23 cellular contexts compared by ENCODE assay signal in the genomic region with DNA sequence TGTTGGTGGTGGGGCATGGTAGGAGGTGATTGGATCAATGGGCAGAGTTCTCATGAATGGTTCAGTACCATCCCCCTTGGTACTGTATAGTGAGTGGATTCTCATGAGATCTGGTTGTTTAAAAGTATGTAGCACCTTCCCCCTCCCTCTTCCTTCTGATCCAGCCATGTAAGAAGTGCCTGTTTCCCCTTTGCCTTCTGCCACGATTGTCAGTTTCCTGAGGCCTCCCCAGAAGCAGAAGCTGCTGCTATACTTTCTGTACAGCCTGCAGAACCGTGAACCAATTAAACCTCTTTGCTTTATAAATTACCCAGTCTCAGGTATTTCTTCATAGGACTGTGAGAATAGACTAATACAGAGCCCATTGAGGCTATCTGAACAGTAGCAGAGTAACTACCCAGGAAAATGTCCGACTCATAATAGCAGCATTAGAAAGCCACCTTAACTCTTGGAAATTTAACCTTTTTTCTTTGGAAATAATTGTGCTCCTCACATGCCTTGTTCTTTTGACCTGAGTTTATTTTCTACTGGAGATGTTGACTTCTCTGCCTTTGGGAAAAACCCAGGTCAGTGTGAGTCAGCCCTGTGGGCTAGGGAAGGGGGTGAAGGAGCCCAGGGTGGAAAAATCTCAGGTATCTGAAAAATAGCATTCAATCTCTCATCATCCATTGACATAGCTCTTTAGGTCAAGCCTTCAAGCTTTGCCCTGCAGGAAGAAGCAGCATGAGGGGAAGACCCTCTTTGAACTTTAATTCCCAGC. TPM values are rescaled to one million over a fixed set of nuclear protein-coding genes. Genes with fewer than 3 reads are reported as not detected.
DNase-seq lines count a peak whose midpoint lies in the region; ATAC-seq, FAIRE-seq and TF ChIP-seq lines count a peak whose summit lies in the region.
"Had no signal": no experiment of that assay in that cellular context is flagged by ENCODE, and none has a peak within 500 bp of the region (broad histone marks: within the 10 kb centered on the region; RNA-seq: fewer than 3 reads in every experiment).

No MANE protein-coding gene starts in this region.

- H3F3A ChIP-seq in PC-3 (ENCODE audit: low read length, unreplicated experiment): no peaks in the 10 kb centered on the region

- H3K9ac ChIP-seq in PC-3 (ENCODE audit: low read length): no peak overlapping the region

- no peaks in the 10 kb centered on the region for H3K9me2 ChIP-seq in PC-3 (replicated peaks; ENCODE audit: low read length)

- peaks cover 12% of the 10 kb centered on the region for H3K4me1 ChIP-seq in PC-3 (ENCODE audit: insufficient read depth, low read length)
- H3K4me1 ChIP-seq: gastrocnemius medialis, upper lobe of left lung had no signal

- no peaks in the 10 kb centered on the region for H3K9me3 ChIP-seq in PC-3 (ENCODE audit: low read length)
- H3K9me3 ChIP-seq: gastrocnemius medialis, SJSA1, upper lobe of left lung had no signal

- H3K4me1 Mint-ChIP-seq in stimulated activated naive CD8-positive, alpha-beta T cell treated with anti-CD3 and anti-CD28 coated beads, Interleukin-15, amount 100 ng/mL, for 72 hours: peaks cover 31% of the 10 kb centered on the region
- H3K4me1 Mint-ChIP-seq in WTC11: no peaks in the 10 kb centered on the region
- H3K4me1 Mint-ChIP-seq: natural killer cell had no signal

- no peaks in the 10 kb centered on the region for H3K9me3 Mint-ChIP-seq in stimulated activated naive CD8-positive, alpha-beta T cell treated with anti-CD3 and anti-CD28 coated beads, Interleukin-15, amount 100 ng/mL, for 72 hours
- 0 out of 2 replicates have a peak, but pooled peaks cover 4% of the 10 kb centered on the region for H3K9me3 Mint-ChIP-seq in WTC11
- H3K9me3 Mint-ChIP-seq: HFFc6, natural killer cell had no signal

- no peak for FAIRE-seq in bronchial epithelial cell (lab: Jason Lieb, UNC)
- FAIRE-seq: A204.1, colon had no signal

- H3K4me3 ChIP-seq in PC-3 (ENCODE audit: low read length) (no peak overlapping the region), bronchial epithelial cell (ENCODE audit: low read depth, low read length) (no peak overlapping the region), brain microvascular endothelial cell (ENCODE audit: low read depth, low read length) (no peak overlapping the region)
- H3K4me3 ChIP-seq: gastrocnemius medialis, SJSA1, smooth muscle cell, upper lobe of left lung had no signal

- H3K36me3 Mint-ChIP-seq in WTC11: no peaks in the 10 kb centered on the region
- H3K36me3 Mint-ChIP-seq: natural killer cell; stimulated activated memory B cell treated with anti-CD40 and anti-IgM and Interleukin-4, amounts not matched to agents 10 μg/mL and 1 μg/mL and 100 μg/mL, for 72 hours had no signal

- no peak overlapping the region for H2AFZ ChIP-seq in PC-3 (ENCODE audit: low read length)

- H3K27me3 ChIP-seq in PC-3 (ENCODE audit: low read length): no peaks in the 10 kb centered on the region
- no peaks in the 10 kb centered on the region for H3K27me3 ChIP-seq in bronchial epithelial cell (ENCODE audit: control insufficient read depth, insufficient read depth, low read length)
- H3K27me3 ChIP-seq in brain microvascular endothelial cell (replicated peaks): no peaks in the 10 kb centered on the region
- H3K27me3 ChIP-seq: gastrocnemius medialis, SJSA1, upper lobe of left lung had no signal

- peaks cover 22% of the 10 kb centered on the region for H3K27me3 Mint-ChIP-seq in stimulated activated naive CD8-positive, alpha-beta T cell treated with anti-CD3 and anti-CD28 coated beads, Interleukin-15, amount 100 ng/mL, for 72 hours
- no peaks in the 10 kb centered on the region; the same call in 1 of the 2 replicates for H3K27me3 Mint-ChIP-seq in WTC11 (ENCODE audit: low read depth)
- H3K27me3 Mint-ChIP-seq: progenitor cell of endocrine pancreas had no signal

- no peaks in the 10 kb centered on the region for H4K20me1 ChIP-seq in PC-3 (ENCODE audit: low read length)

- POLR2A ChIA-PET in PC-3 (lab: Charles Lee; ENCODE audit: unreplicated experiment): no interaction called here
- POLR2A ChIA-PET in WTC11 (lab: Charles Lee): no interaction called here

- peak; percentile 59 for ATAC-seq in PC-3
- peak; percentile 50 for ATAC-seq in stimulated activated naive CD8-positive, alpha-beta T cell treated with anti-CD3 and anti-CD28 coated beads, Interleukin-15, amount 100 ng/mL, for 72 hours
- ATAC-seq in WTC11: no peak
- ATAC-seq: gastrocnemius medialis; natural killer cell; stimulated activated memory B cell treated with anti-CD40 and anti-IgM and Interleukin-4, amounts not matched to agents 10 μg/mL and 1 μg/mL and 100 μg/mL, for 72 hours had no signal

- no peaks in the 10 kb centered on the region for H3K36me3 ChIP-seq in PC-3 (ENCODE audit: low read depth, low read length)
- no peaks in the 10 kb centered on the region for H3K36me3 ChIP-seq in bronchial epithelial cell (ENCODE audit: control insufficient read depth, insufficient read depth, low read length)
- H3K36me3 ChIP-seq in brain microvascular endothelial cell (replicated peaks): no peaks in the 10 kb centered on the region
- H3K36me3 ChIP-seq: gastrocnemius medialis, SJSA1, upper lobe of left lung had no signal

- H3K4me2 ChIP-seq in PC-3 (ENCODE audit: low read length): no peak overlapping the region
- H3K4me2 ChIP-seq: smooth muscle cell had no signal

- H3K79me2 ChIP-seq in PC-3 (ENCODE audit: low read length): no peaks in the 10 kb centered on the region

- no peak overlapping the region for H3K27ac ChIP-seq in PC-3 (ENCODE audit: low read length)
- no peak overlapping the region for H3K27ac ChIP-seq in brain microvascular endothelial cell
- H3K27ac ChIP-seq: gastrocnemius medialis, SJSA1, upper lobe of left lung had no signal

- no TSS peak for BruUV-seq in PC-3 (replicated peaks; lab: Mats Ljungman, UMichigan)

- intact Hi-C loops in PC-3 (cut with micrococcal nuclease): no loop called here

- CTCF ChIA-PET in PC-3 (lab: Charles Lee) (no interaction called here), WTC11 (lab: Charles Lee) (interaction anchor here (1.0 kb wide), 1 partner anchor 18 kb away, joined by 3 read pairs; the partner anchor contains the start of gene CYP1B1)

- DNase-seq in activated CD4-positive, alpha-beta T cell treated with anti-CD3 and anti-CD28 coated beads, Interleukin-2, amount 50 U/mL, for 48 hours: peak; percentile 9 to 28
- no peak for DNase-seq in activated CD4-positive, alpha-beta T cell treated with anti-CD3 and anti-CD28 coated beads for 4 hours
- DNase-seq in PC-3 (peak; percentile 60), bronchial epithelial cell (ENCODE audit: low read depth) (peak; percentile 63), brain microvascular endothelial cell (no peak), islet precursor cell (no peak), WTC11 (ENCODE audit: low spot score) (no peak)
- no peak for DNase-seq in stimulated activated naive CD8-positive, alpha-beta T cell treated with anti-CD3 and anti-CD28 coated beads, Interleukin-15, amount 100 ng/mL, for 72 hours
- DNase-seq: activated CD8-positive, alpha-beta memory T cell treated with anti-CD3 and anti-CD28 coated beads for 24 hours; amygdala; DMS79; gastrocnemius medialis; HFFc6; IMR-90; natural killer cell; upper lobe of left lung had no signal

- in situ Hi-C loops in brain microvascular endothelial cell (cut with HindIII; ENCODE audit: low pct_ligation_motif_present, low sequenced_read_pairs): no loop called here

- peak overlapping the region; percentile 12 to 14 for H3K4me3 Mint-ChIP-seq in stimulated activated naive CD8-positive, alpha-beta T cell treated with anti-CD3 and anti-CD28 coated beads, Interleukin-15, amount 100 ng/mL, for 72 hours
- no peak overlapping the region for H3K4me3 Mint-ChIP-seq in WTC11
- H3K4me3 Mint-ChIP-seq: CD14-positive monocyte; HFFc6; natural killer cell; stimulated activated memory B cell treated with anti-CD40 and anti-IgM and Interleukin-4, amounts not matched to agents 10 μg/mL and 1 μg/mL and 100 μg/mL, for 72 hours had no signal

- TF ChIP-seq CTCF in PC-3 (conservative IDR thresholded peaks at IDR 0.05; ENCODE audit: low read depth, low read length) (no peak), bronchial epithelial cell (IDR thresholded peaks at IDR 0.05; ENCODE audit: insufficient read depth, low read length, severe bottlenecking) (no peak), brain microvascular endothelial cell (IDR thresholded peaks at IDR 0.05; ENCODE audit: low read depth, low read length, missing control alignments) (no peak), WTC11 (IDR thresholded peaks at IDR 0.05) (no peak)

- peak overlapping the region in 1 of 2 donors; percentile 75 for H3K27ac Mint-ChIP-seq in stimulated activated naive CD8-positive, alpha-beta T cell treated with anti-CD3 and anti-CD28 coated beads, Interleukin-15, amount 100 ng/mL, for 72 hours
- H3K27ac Mint-ChIP-seq in WTC11: no peak overlapping the region
- H3K27ac Mint-ChIP-seq: CD14-positive monocyte; HFFc6; natural killer cell; progenitor cell of endocrine pancreas; stimulated activated memory B cell treated with anti-CD40 and anti-IgM and Interleukin-4, amounts not matched to agents 10 μg/mL and 1 μg/mL and 100 μg/mL, for 72 hours had no signal

TF ChIP-seq in WTC11, 78 proteins besides CTCF, POLR2A, EP300 and RAD21 (continues in another document):
- no peak for TF ChIP-seq NR3C1 (CRISPR knock-in tag; conservative IDR thresholded peaks at IDR 0.05; ENCODE audit: low read depth)
- TF ChIP-seq GABPB1 (CRISPR knock-in tag; IDR thresholded peaks at IDR 0.05): no peak

RNA-seq across cellular contexts. Expression of gene CYP1B1, which starts 18.1 kb away (rescaled TPM):
- total RNA-seq in PC-3 (2014; rRNA removed): 37.2 and 50.0 TPM in 2 replicates
- 5.8 and 36.7 TPM in 2 replicates for total RNA-seq in bronchial epithelial cell
- total RNA-seq in WTC11 (2021): 2.9 to 4.2 TPM (median 4.1 TPM) in 3 replicates

Comparison
In these comparisons a context has a peak if more than half of its experiments do, and no peak if none do; other contexts are left out.
1. DNase-seq: peak in activated CD4-positive, alpha-beta T cell treated with anti-CD3 and anti-CD28 coated beads, Interleukin-2, amount 50 U/mL, for 48 hours (2 of 2), PC-3 (single experiment) and bronchial epithelial cell (single experiment); none in activated CD4-positive, alpha-beta T cell treated with anti-CD3 and anti-CD28 coated beads for 4 hours (0 of 2), stimulated activated naive CD8-positive, alpha-beta T cell treated with anti-CD3 and anti-CD28 coated beads, Interleukin-15, amount 100 ng/mL, for 72 hours (0 of 2), brain microvascular endothelial cell (single experiment), islet precursor cell (single experiment) and WTC11 (single experiment).